In the genomic region with DNA sequence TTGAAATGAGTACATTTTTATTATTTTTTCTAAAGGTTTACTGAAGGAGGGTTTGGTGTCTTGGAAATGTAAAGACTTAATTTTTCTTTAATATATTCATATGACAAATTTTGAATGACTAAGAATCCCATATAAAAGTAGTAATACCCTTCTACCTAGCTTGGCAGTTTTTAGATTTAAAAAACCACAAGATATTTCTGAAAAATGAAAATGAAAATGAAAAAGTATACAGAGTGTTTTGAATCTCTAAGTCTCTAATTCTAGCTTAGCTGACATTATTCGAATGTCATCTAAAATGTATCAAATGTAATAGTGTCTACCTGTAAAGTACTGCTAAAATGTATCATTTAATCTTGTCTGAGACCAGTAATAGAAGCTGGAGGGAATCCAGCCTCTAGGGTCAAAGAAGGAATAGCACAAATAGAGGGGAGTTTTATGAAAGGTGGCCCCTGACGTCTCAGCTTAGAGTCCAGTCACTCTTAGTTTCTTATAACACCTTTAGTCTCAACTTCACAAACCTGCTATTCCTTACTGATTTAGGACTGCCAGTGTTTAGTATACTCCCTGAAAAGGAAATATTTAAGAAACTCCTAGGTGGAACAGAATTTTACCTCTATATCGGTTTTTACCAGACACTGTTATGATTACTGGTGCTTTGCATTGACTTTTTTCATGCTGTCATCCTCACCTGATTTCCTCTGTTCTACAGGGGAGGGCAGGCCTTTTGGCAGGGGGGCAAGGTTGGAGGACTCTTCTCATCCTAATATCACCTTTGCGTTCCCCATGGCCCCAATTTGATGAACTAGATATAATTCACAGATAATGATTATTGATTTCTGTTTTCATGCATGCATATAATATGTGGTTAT, we compare ENCODE assay signal across 13 cellular contexts. TPM values are rescaled to one million over a fixed set of nuclear protein-coding genes. Genes with fewer than 3 reads are reported as not detected.
DNase-seq lines count a peak whose midpoint lies in the region; ATAC-seq, FAIRE-seq and TF ChIP-seq lines count a peak whose summit lies in the region.
"Had no signal": no experiment of that assay in that cellular context is flagged by ENCODE, and none has a peak within 500 bp of the region (broad histone marks: within the 10 kb centered on the region; RNA-seq: fewer than 3 reads in every experiment).

No MANE protein-coding gene starts in this region.

- POLR2A ChIA-PET in activated CD4-positive, alpha-beta T cell treated with anti-CD3 and anti-CD28 coated beads, Interleukin-2, amount 10 ng/mL, durations not matched to agents 7 days and 5 days (lab: Charles Lee) = no interaction called here
- POLR2A ChIA-PET in GM12878 (lab: Charles Lee) = interaction anchor here (1.0 to 1.6 kb wide), 3 partner anchors 11 to 15 kb away, joined by 3 to 15 read pairs (median 4); a partner anchor contains a TSS

- no peak for TF ChIP-seq RAD21 in GM12878 (IDR thresholded peaks at IDR 0.05; ENCODE audit: insufficient read depth, low read depth, low read length)

- DNase-seq in activated CD4-positive, alpha-beta T cell treated with anti-CD3 and anti-CD28 coated beads, Interleukin-2, amount 10 ng/mL, durations not matched to agents 7 days and 5 days = no peak
- DNase-seq in activated CD4-positive, alpha-beta T cell treated with anti-CD3 and anti-CD28 coated beads, Interleukin-2, amount 50 U/mL, for 48 hours = no peak
- DNase-seq in GM12878 (ENCODE audit: low read depth, low spot score) (no peak), 8988T (no peak), H54 (ENCODE audit: insufficient read length, low spot score) (no peak), left cardiac atrium (no peak)
- DNase-seq: activated CD8-positive, alpha-beta memory T cell treated with anti-CD3 and anti-CD28 coated beads, Interleukin-2, amount 50 U/mL, for 4 hours; GDM1; NCI-H1694; SHP77 treated with DMSO at 0.1 percent for 48 hours; stimulated activated naive CD4-positive, alpha-beta T cell treated with Interleukin-2 at 50 U/mL for 16 hours had no signal

- peak overlapping the region; percentile 66 for H3K4me2 ChIP-seq in GM12878 (ENCODE audit: control insufficient read depth, insufficient read depth)

- H3K27me3 Mint-ChIP-seq in activated CD4-positive, alpha-beta T cell treated with anti-CD3 and anti-CD28 coated beads, Interleukin-2, amount 10 ng/mL, durations not matched to agents 7 days and 5 days = peaks cover 2% of the 10 kb centered on the region

- peak overlapping the region; percentile 38 for H3K4me3 Mint-ChIP-seq in activated CD4-positive, alpha-beta T cell treated with anti-CD3 and anti-CD28 coated beads, Interleukin-2, amount 10 ng/mL, durations not matched to agents 7 days and 5 days

- RAD21 ChIA-PET in GM12878 (lab: Charles Lee; ENCODE audit: unreplicated experiment) = interaction anchor here (1.0 to 8.6 kb wide), 7 partner anchors 11 to 75 kb away, joined by 3 to 72 read pairs (median 5); a partner anchor contains a TSS

- ATAC-seq in GM21529 (IDR thresholded peaks at IDR 0.05; ENCODE audit: unreplicated experiment) = peak; percentile 81
- peak; percentile 59 for ATAC-seq in HG03139 (IDR thresholded peaks at IDR 0.05; ENCODE audit: unreplicated experiment)
- ATAC-seq in GM12878 = peak; percentile 91
- ATAC-seq in left cardiac atrium = no peak

- H4K20me1 ChIP-seq in GM12878 (ENCODE audit: control insufficient read depth, insufficient read depth) = no peaks in the 10 kb centered on the region

- no peak for TF ChIP-seq EP300 in GM12878 (IDR thresholded peaks at IDR 0.05; ENCODE audit: borderline replicate concordance in 1 of 2, control insufficient read depth in 1 of 2, low read depth in 2 of 2, low read length in 2 of 2)

- H2AFZ ChIP-seq in GM12878 (ENCODE audit: control insufficient read depth, low read depth, low read length) = peak overlapping the region; percentile 77

- peak overlapping the region; percentile 70 for H3K27ac Mint-ChIP-seq in activated CD4-positive, alpha-beta T cell treated with anti-CD3 and anti-CD28 coated beads, Interleukin-2, amount 10 ng/mL, durations not matched to agents 7 days and 5 days

- H3K36me3 Mint-ChIP-seq in activated CD4-positive, alpha-beta T cell treated with anti-CD3 and anti-CD28 coated beads, Interleukin-2, amount 10 ng/mL, durations not matched to agents 7 days and 5 days (ENCODE audit: low read depth) = no peaks in the 10 kb centered on the region

- H3K27me3 ChIP-seq in GM12878 (replicated peaks in 1 of 2; ENCODE audit: control insufficient read depth in 2 of 2, insufficient read depth in 2 of 2, low read length in 1 of 2) = no peaks in the 10 kb centered on the region

- 28% methylated on average over 4 of the region's 4 CpGs for WGBS in GM12878 (ENCODE audit: insufficient coverage, insufficient replicate concordance, low lambda C conversion rate, missing lambda C conversion rate)

- CTCF ChIA-PET in activated CD4-positive, alpha-beta T cell treated with anti-CD3 and anti-CD28 coated beads, Interleukin-2, amount 10 ng/mL, durations not matched to agents 7 days and 5 days (lab: Charles Lee) = interaction anchor here (0.8 to 1.1 kb wide), 4 partner anchors 9 to 75 kb away, joined by 3 read pairs; no protein-coding TSS in a partner anchor
- CTCF ChIA-PET in GM12878 (lab: Yijun Ruan, JAX) = interaction anchor here (0.6 to 9.3 kb wide), 6 partner anchors 9 to 76 kb away, joined by 3 to 102 read pairs (median 8); a partner anchor contains a TSS

- no peak for TF ChIP-seq CTCF in GM12878 (IDR thresholded peaks at IDR 0.05 in 2 of 3, conservative IDR thresholded peaks at IDR 0.05 in 1 of 3; ENCODE audit: control insufficient read depth in 2 of 3, extremely low read depth in 1 of 3, insufficient read depth in 1 of 3, low read depth in 3 of 3, low read length in 3 of 3)

- no peaks in the 10 kb centered on the region for H3K36me3 ChIP-seq in GM12878 (ENCODE audit: control insufficient read depth in 2 of 2, insufficient read depth in 2 of 2, low read length in 1 of 2)

- peak overlapping the region; percentile 50; the same call in 1 of the 2 replicates for H3K9ac ChIP-seq in GM12878 (ENCODE audit: control insufficient read depth, insufficient read depth, low read length)

- FAIRE-seq in GM12878 (lab: Jason Lieb, UNC) (peak; percentile 65), H54 (lab: Jason Lieb, UNC) (no peak)

- peaks cover 15% of the 10 kb centered on the region for H3K4me1 ChIP-seq in GM12878 (ENCODE audit: control insufficient read depth, insufficient read depth, low read length)

- no peaks in the 10 kb centered on the region for H3K9me3 Mint-ChIP-seq in activated CD4-positive, alpha-beta T cell treated with anti-CD3 and anti-CD28 coated beads, Interleukin-2, amount 10 ng/mL, durations not matched to agents 7 days and 5 days

- peak overlapping the region; percentile 68; the same call in 1 of the 2 replicates for H3K4me3 ChIP-seq in GM12878

- no peak for TF ChIP-seq POLR2A in GM12878 (IDR thresholded peaks at IDR 0.05; ENCODE audit: low read depth, low read length)
- no peak for TF ChIP-seq POLR2A in H54 (IDR thresholded peaks at IDR 0.05; ENCODE audit: low read depth, low read length)

- in situ Hi-C loops in GM12878 (cut with MboI) = no loop called here

- peak overlapping the region; percentile 71 for H3K27ac ChIP-seq in GM12878 (ENCODE audit: control insufficient read depth, insufficient read depth)

- intact Hi-C loops in GM12878 (cut with micrococcal nuclease; ENCODE audit: unreplicated experiment) (loop anchor here (2.0 kb wide), 1 partner anchor 16 kb away; a partner anchor contains a TSS), left cardiac atrium (cut with DNase I) (no loop called here)

- no peaks in the 10 kb centered on the region; the same call in 2 of the 3 replicates for H3K9me3 ChIP-seq in GM12878 (replicated peaks; ENCODE audit: control insufficient read depth, insufficient read depth, low read length)

- no peaks in the 10 kb centered on the region for H3K79me2 ChIP-seq in GM12878 (ENCODE audit: control insufficient read depth, insufficient read depth, low read length)

- no TSS peak for BruUV-seq in GM12878 (replicated peaks; lab: Mats Ljungman, UMichigan)

- SMC1A ChIA-PET in GM12878 (lab: Charles Lee; ENCODE audit: uncharacterized antibody, unreplicated experiment) = interaction anchor here (0.8 to 3.9 kb wide), 9 partner anchors 9 to 80 kb away, joined by 3 to 46 read pairs (median 5); a partner anchor contains a TSS

- H3K4me1 Mint-ChIP-seq in activated CD4-positive, alpha-beta T cell treated with anti-CD3 and anti-CD28 coated beads, Interleukin-2, amount 10 ng/mL, durations not matched to agents 7 days and 5 days = peaks cover 14% of the 10 kb centered on the region

TF ChIP-seq in GM12878, 131 proteins besides CTCF, POLR2A, EP300 and RAD21 (continues in another document):
- peak; percentile 21; the same call in 1 of the 2 replicates for TF ChIP-seq RUNX3 (IDR thresholded peaks at IDR 0.05; ENCODE audit: low read length)
- no peak for TF ChIP-seq KAT2A (conservative IDR thresholded peaks at IDR 0.05; ENCODE audit: control insufficient read depth, low read depth, low read length)
- no peak for TF ChIP-seq NR2C1 (IDR thresholded peaks at IDR 0.05)

RNA-seq across cellular contexts. Expression of a gene that starts 16.2 kb away (rescaled TPM):
- 1 to 10 TPM; 8.1 to 8.7 TPM for total RNA-seq in activated CD4-positive, alpha-beta T cell treated with anti-CD3 and anti-CD28 coated beads, Interleukin-2, amount 10 ng/mL, durations not matched to agents 7 days and 5 days
- 157 and 159 TPM in 2 replicates for total RNA-seq in GM12878 (2013; cell fraction: nucleolus; rRNA removed)
- total RNA-seq in GM12878 (2014; rRNA removed) = 34.8 and 44.1 TPM in 2 replicates
- total RNA-seq in GM12878 (2014; rRNA removed; fragmentation: Illumina TruSeq; extraction: Trizol) = 37.7 and 39.9 TPM in 2 replicates
- total RNA-seq in GM12878 (2021) = 21.2 and 23.5 TPM in 2 replicates
- 6.4 TPM for polyA plus RNA-seq in GM12878 (2011; ENCODE audit: low read depth)
- 16.6 and 29.5 TPM in 2 replicates for polyA plus RNA-seq in GM12878 (2011; rRNA removed)
- polyA plus RNA-seq in GM12878 (2011; cell fraction: cytosol; rRNA removed) = 3.0 and 3.6 TPM in 2 replicates
- polyA plus RNA-seq in GM12878 (2011; cell fraction: nucleus; rRNA removed) = 20.1 and 26.2 TPM in 2 replicates
- polyA plus RNA-seq in GM12878 (2012) = 8.0 and 13.4 TPM in 2 replicates
- polyA plus RNA-seq in GM12878 (2014; fragmentation: Illumina TruSeq; extraction: Trizol) = 11.9 and 16.6 TPM in 2 replicates
- 10 to 100 TPM; 11.6 to 13.6 TPM for polyA plus RNA-seq in GM12878 (2014; fragmentation: Nextera tagmentation; extraction: Ambion mirVana)
- polyA plus RNA-seq in GM12878 (2014; rRNA removed) = 16.4 and 19.4 TPM in 2 replicates
- polyA plus RNA-seq in GM12878 (2016; fragmentation: Nextera tagmentation; extraction: Ambion mirVana) = 1 to 10 TPM; 4.4 to 5.1 TPM
- polyA minus RNA-seq in GM12878 (2011; rRNA and poly(A)+ RNA removed) = 27.6 and 40.8 TPM in 2 replicates
- polyA minus RNA-seq in GM12878 (2011; cell fraction: cytosol; rRNA and poly(A)+ RNA removed) = 3.7 and 3.9 TPM in 2 replicates
- polyA minus RNA-seq in GM12878 (2011; cell fraction: nucleus; rRNA and poly(A)+ RNA removed) = 124 and 145 TPM in 2 replicates
- total RNA-seq in left cardiac atrium = 1 to 10 TPM; 1.7 to 2.6 TPM

Comparison
In these comparisons a context has a peak if more than half of its experiments do, and no peak if none do; other contexts are left out.
1. ATAC-seq: peak in GM21529 (single experiment), HG03139 (single experiment) and GM12878 (single experiment); none in left cardiac atrium (0 of 2).